ENCODE assay signal across 2 cellular contexts in genomic region chr7:44858161-44858560, GRCh38.
TF ChIP-seq lines count a peak whose summit lies in the region.

No MANE protein-coding gene starts in this region.

TF ChIP-seq in SK-N-SH, 30 proteins besides CTCF, POLR2A, EP300 and RAD21 (continued from another document):
- TF ChIP-seq USF2 (IDR thresholded peaks at IDR 0.05; ENCODE audit: borderline replicate concordance, low read depth, low read length) (no peak), GABPA (IDR thresholded peaks at IDR 0.05; ENCODE audit: low read depth) (no peak), FOXJ3 (CRISPR knock-in tag; IDR thresholded peaks at IDR 0.05) (no peak), TAF1 (IDR thresholded peaks at IDR 0.05; ENCODE audit: borderline replicate concordance, low read depth, low read length) (no peak)
- TF ChIP-seq, protein P1, sequence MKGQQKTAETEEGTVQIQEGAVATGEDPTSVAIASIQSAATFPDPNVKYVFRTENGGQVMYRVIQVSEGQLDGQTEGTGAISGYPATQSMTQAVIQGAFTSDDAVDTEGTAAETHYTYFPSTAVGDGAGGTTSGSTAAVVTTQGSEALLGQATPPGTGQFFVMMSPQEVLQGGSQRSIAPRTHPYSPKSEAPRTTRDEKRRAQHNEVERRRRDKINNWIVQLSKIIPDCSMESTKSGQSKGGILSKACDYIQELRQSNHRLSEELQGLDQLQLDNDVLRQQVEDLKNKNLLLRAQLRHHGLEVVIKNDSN (IDR thresholded peaks at IDR 0.05; ENCODE audit: borderline replicate concordance, low read depth) = no peak
- TF ChIP-seq, protein P2, sequence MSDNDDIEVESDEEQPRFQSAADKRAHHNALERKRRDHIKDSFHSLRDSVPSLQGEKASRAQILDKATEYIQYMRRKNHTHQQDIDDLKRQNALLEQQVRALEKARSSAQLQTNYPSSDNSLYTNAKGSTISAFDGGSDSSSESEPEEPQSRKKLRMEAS (IDR thresholded peaks at IDR 0.05; ENCODE audit: low read depth) = no peak
TF ChIP-seq in SK-N-SH: peak in this region for 0.

TF ChIP-seq in SK-N-SH treated with all-trans-retinoic acid at 6 μM for 48 hours, 23 proteins besides CTCF, POLR2A, EP300 and RAD21 (continued from another document):
- TF ChIP-seq CREB5 (CRISPR knock-in tag; IDR thresholded peaks at IDR 0.05; ENCODE audit: low read depth) = no peak
- no peak for TF ChIP-seq GLIS3 (CRISPR knock-in tag; IDR thresholded peaks at IDR 0.05)
- TF ChIP-seq CSDC2 (CRISPR knock-in tag; IDR thresholded peaks at IDR 0.05) = no peak
- no peak for TF ChIP-seq RARB (CRISPR knock-in tag; IDR thresholded peaks at IDR 0.05)
- TF ChIP-seq PPARA (CRISPR knock-in tag; IDR thresholded peaks at IDR 0.05; ENCODE audit: borderline replicate concordance) = no peak
TF ChIP-seq in SK-N-SH treated with all-trans-retinoic acid at 6 μM for 48 hours: peak in this region for 0.
